Comparison of ENCODE assay signal across 12 cellular contexts in genomic region chr9:121107041-121107440, GRCh38. TPM values are rescaled to one million over a fixed set of nuclear protein-coding genes. Genes with fewer than 3 reads are reported as not detected.
DNase-seq lines count a peak whose midpoint lies in the region; ATAC-seq and TF ChIP-seq lines count a peak whose summit lies in the region.
"Had no signal": no experiment of that assay in that cellular context is flagged by ENCODE, and none has a peak within 500 bp of the region (broad histone marks: within the 10 kb centered on the region; RNA-seq: fewer than 3 reads in every experiment).

No MANE protein-coding gene starts in this region.

- POLR2A ChIA-PET in MCF 10A (lab: Yijun Ruan, JAX) = interaction anchor here (0.7 to 1.5 kb wide), 3 partner anchors 14 to 520 kb away, joined by 3 to 6 read pairs (median 3); no protein-coding TSS in a partner anchor

- H3K27me3 ChIP-seq in breast epithelium = no peaks in the 10 kb centered on the region
- H3K27me3 ChIP-seq in transverse colon = no peaks in the 10 kb centered on the region

- H3K36me3 ChIP-seq in breast epithelium (peaks cover 5% of the 10 kb centered on the region), transverse colon (no peaks in the 10 kb centered on the region)

- H3K9me3 Mint-ChIP-seq in MCF 10A (ENCODE audit: unreplicated experiment) = no peaks in the 10 kb centered on the region
- no peaks in the 10 kb centered on the region for H3K9me3 Mint-ChIP-seq in central memory CD8-positive, alpha-beta T cell
- H3K9me3 Mint-ChIP-seq in stimulated activated memory B cell treated with anti-CD40 and anti-IgM and Interleukin-4, amounts not matched to agents 10 μg/mL and 1 μg/mL and 100 μg/mL, for 72 hours = peaks cover 2% of the 10 kb centered on the region

- intact Hi-C loops in MCF 10A (cut with micrococcal nuclease) (no loop called here), breast epithelium (cut with DNase I; ENCODE audit: low total_unique reads) (no loop called here), transverse colon (cut with DNase I; ENCODE audit: low total_unique reads) (no loop called here)

- ATAC-seq in central memory CD8-positive, alpha-beta T cell (replicated peaks; ENCODE audit: extremely low read depth, poor library complexity, severe bottlenecking) = peak; percentile 83
- ATAC-seq in stimulated activated memory B cell treated with anti-CD40 and anti-IgM and Interleukin-4, amounts not matched to agents 10 μg/mL and 1 μg/mL and 100 μg/mL, for 72 hours = no peak
- no peak for ATAC-seq in HG02763 (IDR thresholded peaks at IDR 0.05; ENCODE audit: unreplicated experiment)

- no peaks in the 10 kb centered on the region for H3K9me3 ChIP-seq in breast epithelium
- no peaks in the 10 kb centered on the region for H3K9me3 ChIP-seq in transverse colon

- TF ChIP-seq POLR2A in breast epithelium (IDR thresholded peaks at IDR 0.05) (no peak), transverse colon (IDR thresholded peaks at IDR 0.05) (no peak)

- WGBS in transverse colon (ENCODE audit: low coverage in 1 of 2), 2 donors = 93% methylated on average over 1 of the region's 1 CpG

- no peaks in the 10 kb centered on the region for H3K4me1 Mint-ChIP-seq in MCF 10A (ENCODE audit: insufficient read depth, unreplicated experiment)
- peaks cover 21% of the 10 kb centered on the region for H3K4me1 Mint-ChIP-seq in central memory CD8-positive, alpha-beta T cell
- peaks cover 33% of the 10 kb centered on the region for H3K4me1 Mint-ChIP-seq in stimulated activated memory B cell treated with anti-CD40 and anti-IgM and Interleukin-4, amounts not matched to agents 10 μg/mL and 1 μg/mL and 100 μg/mL, for 72 hours

- no TSS peak for BruUV-seq in MCF 10A (replicated peaks; lab: Mats Ljungman, UMichigan)

- no peak overlapping the region for H3K4me3 ChIP-seq in breast epithelium
- H3K4me3 ChIP-seq in transverse colon = no peak overlapping the region
- H3K4me3 ChIP-seq: SK-N-MC had no signal

- DNase-seq in MCF 10A (ENCODE audit: unreplicated experiment) (peak; percentile 21), breast epithelium (ENCODE audit: low spot score in 2 of 2) (no peak), NAMALWA (ENCODE audit: low spot score) (peak; percentile 63), transverse colon (no peak), dedifferentiated amniotic fluid mesenchymal stem cell (ENCODE audit: extremely low spot score) (no peak)
- no peak for DNase-seq in central memory CD8-positive, alpha-beta T cell (ENCODE audit: low spot score in 2 of 2)
- DNase-seq: Calu3, NCI-H1417 treated with DMSO at 0.1 percent for 48 hours, substantia nigra had no signal

- TF ChIP-seq CTCF in MCF 10A (IDR thresholded peaks at IDR 0.05; ENCODE audit: unreplicated experiment) (peak; percentile 32), breast epithelium (IDR thresholded peaks at IDR 0.05) (no peak), transverse colon (IDR thresholded peaks at IDR 0.05) (no peak)

- no peaks in the 10 kb centered on the region for H3K36me3 Mint-ChIP-seq in MCF 10A (ENCODE audit: insufficient read depth, unreplicated experiment)
- peaks cover 6% of the 10 kb centered on the region for H3K36me3 Mint-ChIP-seq in central memory CD8-positive, alpha-beta T cell (ENCODE audit: insufficient read depth)
- H3K36me3 Mint-ChIP-seq in stimulated activated memory B cell treated with anti-CD40 and anti-IgM and Interleukin-4, amounts not matched to agents 10 μg/mL and 1 μg/mL and 100 μg/mL, for 72 hours = peaks cover 34% of the 10 kb centered on the region

- H3K4me1 ChIP-seq in breast epithelium (no peaks in the 10 kb centered on the region), transverse colon (no peaks in the 10 kb centered on the region)

- CTCF ChIA-PET in MCF 10A (lab: Yijun Ruan, JAX) = interaction anchor here (0.5 to 1.1 kb wide), 7 partner anchors 14 to 355 kb away, joined by 3 to 5 read pairs (median 4); no protein-coding TSS in a partner anchor

- H3K27ac ChIP-seq in breast epithelium (no peak overlapping the region), transverse colon (no peak overlapping the region)
- H3K27ac ChIP-seq: SK-N-MC had no signal

- in situ Hi-C loops in transverse colon (cut with MboI; ENCODE audit: low pct_ligation_motif_present in 1 of 4, low pct_unique_long_range_greater_than_20kb in 1 of 4, low sequenced_read_pairs in 3 of 4) = no loop called here

- H3K27me3 Mint-ChIP-seq in MCF 10A (ENCODE audit: insufficient read depth, unreplicated experiment) = no peaks in the 10 kb centered on the region
- H3K27me3 Mint-ChIP-seq in central memory CD8-positive, alpha-beta T cell = no peaks in the 10 kb centered on the region
- H3K27me3 Mint-ChIP-seq in stimulated activated memory B cell treated with anti-CD40 and anti-IgM and Interleukin-4, amounts not matched to agents 10 μg/mL and 1 μg/mL and 100 μg/mL, for 72 hours = no peaks in the 10 kb centered on the region

- H3K4me3 Mint-ChIP-seq in MCF 10A (ENCODE audit: unreplicated experiment) = no peak overlapping the region
- H3K4me3 Mint-ChIP-seq in central memory CD8-positive, alpha-beta T cell = no peak overlapping the region
- H3K4me3 Mint-ChIP-seq in stimulated activated memory B cell treated with anti-CD40 and anti-IgM and Interleukin-4, amounts not matched to agents 10 μg/mL and 1 μg/mL and 100 μg/mL, for 72 hours = no peak overlapping the region

- no peak for TF ChIP-seq EP300 in transverse colon (IDR thresholded peaks at IDR 0.05; ENCODE audit: low read depth)

- H3K27ac Mint-ChIP-seq in MCF 10A (ENCODE audit: low read depth, unreplicated experiment) = no peak overlapping the region
- H3K27ac Mint-ChIP-seq in central memory CD8-positive, alpha-beta T cell (ENCODE audit: low read depth) = peak overlapping the region; percentile 1
- H3K27ac Mint-ChIP-seq in stimulated activated memory B cell treated with anti-CD40 and anti-IgM and Interleukin-4, amounts not matched to agents 10 μg/mL and 1 μg/mL and 100 μg/mL, for 72 hours = peak overlapping the region; percentile 50

RNA-seq across cellular contexts. Expression of gene CNTRL, which starts 32.3 kb away (rescaled TPM):
- total RNA-seq in MCF 10A (2022) = 11.6 and 18.9 TPM in 2 replicates
- total RNA-seq in breast epithelium = 10 to 100 TPM; 18.4 to 26.8 (median 22.9) TPM
- total RNA-seq in transverse colon = 10 to 100 TPM in 2 of 4 donors, 1 to 10 TPM in 2; 6.0 to 21.3 (median 11.2) TPM

RNA-seq across cellular contexts. Expression of gene C5, which starts 57.0 kb away (rescaled TPM):
- total RNA-seq in MCF 10A (2022) (3.2 and 4.2 TPM in 2 replicates), breast epithelium (10 to 100 TPM in 2 of 3 donors, 1 to 10 TPM in 1; 5.9 to 22.7 (median 13.2) TPM), transverse colon (1 to 10 TPM in 3 of 4 donors, under 1 TPM in 1; 0.20 to 3.4 (median 1.9) TPM)

Comparison
In these comparisons a context has a peak if more than half of its experiments do, and no peak if none do; other contexts are left out.
1. DNase-seq: peak in MCF 10A (single experiment) and NAMALWA (single experiment); none in breast epithelium (0 of 2), central memory CD8-positive, alpha-beta T cell (0 of 2), transverse colon (single experiment) and dedifferentiated amniotic fluid mesenchymal stem cell (single experiment).